ENCODE assay signal across 1 cellular context in genomic region chr5:1479066-1479465, GRCh38.
TF ChIP-seq lines count a peak whose summit lies in the region.

No MANE protein-coding gene starts in this region.

TF ChIP-seq in HepG2, 621 proteins besides CTCF, POLR2A, EP300 and RAD21 (continued from another document):
- TF ChIP-seq ZNF274 (CRISPR knock-in tag; IDR thresholded peaks at IDR 0.05) = 0 out of 2 replicates have a peak, but pooled peaks have one; percentile 36
- no peak for TF ChIP-seq NFE2 (CRISPR knock-in tag; IDR thresholded peaks at IDR 0.05)
- TF ChIP-seq ZNF883 (CRISPR knock-in tag; IDR thresholded peaks at IDR 0.05; ENCODE audit: not compliant biosample characterization) = no peak
- no peak for TF ChIP-seq TEAD3 (CRISPR knock-in tag; optimal IDR thresholded peaks at IDR 0.05; ENCODE audit: borderline replicate concordance)
- no peak for TF ChIP-seq SNAPC4 (CRISPR knock-in tag; IDR thresholded peaks at IDR 0.05)
TF ChIP-seq in HepG2: peak in this region for 1.
